8 cellular contexts compared by ENCODE assay signal in genomic region chr4:109729563-109730293, GRCh38. TPM values are rescaled to one million over a fixed set of nuclear protein-coding genes. Genes with fewer than 3 reads are reported as not detected.
DNase-seq lines count a peak whose midpoint lies in the region; ATAC-seq and TF ChIP-seq lines count a peak whose summit lies in the region.

PLA2G12A (minus strand) TSS chr4:109730070; CDS start chr4:109729809, 261 bp downstream.

- ATAC-seq in GM18867 (IDR thresholded peaks at IDR 0.05; ENCODE audit: unreplicated experiment) (peak; percentile 85), HG03095 (IDR thresholded peaks at IDR 0.05; ENCODE audit: unreplicated experiment) (peak; percentile 83)

- DNase-seq in AG04449 (ENCODE audit: low read depth, low spot score): no peak
- peak; percentile 70 for DNase-seq in NCI-H2171 treated with DMSO at 0.1 percent for 48 hours (lab: John Stamatoyannopoulos, UW)
- peak; percentile 79 for DNase-seq in activated CD4-positive, CD25-positive, alpha-beta regulatory T cell treated with anti-CD3 and anti-CD28 coated beads, Interleukin-2, amount 50 U/mL, for 72 hours
- DNase-seq in cerebellum (ENCODE audit: low spot score): peak; percentile 93
- DNase-seq in kidney tubule cell (ENCODE audit: low spot score): peak; percentile 94
- peak; percentile 35 to 61 (median 56) for DNase-seq in stimulated activated CD4-positive, alpha-beta T cell treated with anti-CD3 and anti-CD28 coated beads, Interleukin-1b, Interleukin-23, amount 100 ng/mL, for 24 hours (ENCODE audit: low read depth in 4 of 4, low spot score in 1 of 4)

- peak within 1 kb of the TSS; percentile 89 for H3K4me3 ChIP-seq in AG04449 (ENCODE audit: low read depth, low read length)

- no peak for TF ChIP-seq CTCF in AG04449 (IDR thresholded peaks at IDR 0.05; ENCODE audit: insufficient read depth, low read length, missing control alignments)

- CTCF ChIA-PET in AG04449 (lab: Yijun Ruan, JAX): interaction anchor here (1.4 to 1.6 kb wide), 3 partner anchors 26 to 296 kb away, joined by 5 to 6 read pairs (median 6); partner anchors contain the start of genes CASP6 and SEC24B

- POLR2A ChIA-PET in AG04449 (lab: Yijun Ruan, JAX): no interaction called here

RNA-seq across cellular contexts. Expression of gene PLA2G12A, which starts in this region (rescaled TPM):
- 26.8 TPM for total RNA-seq in cerebellum
